Comparison of ENCODE assay signal across 1 cellular context in the genomic region with DNA sequence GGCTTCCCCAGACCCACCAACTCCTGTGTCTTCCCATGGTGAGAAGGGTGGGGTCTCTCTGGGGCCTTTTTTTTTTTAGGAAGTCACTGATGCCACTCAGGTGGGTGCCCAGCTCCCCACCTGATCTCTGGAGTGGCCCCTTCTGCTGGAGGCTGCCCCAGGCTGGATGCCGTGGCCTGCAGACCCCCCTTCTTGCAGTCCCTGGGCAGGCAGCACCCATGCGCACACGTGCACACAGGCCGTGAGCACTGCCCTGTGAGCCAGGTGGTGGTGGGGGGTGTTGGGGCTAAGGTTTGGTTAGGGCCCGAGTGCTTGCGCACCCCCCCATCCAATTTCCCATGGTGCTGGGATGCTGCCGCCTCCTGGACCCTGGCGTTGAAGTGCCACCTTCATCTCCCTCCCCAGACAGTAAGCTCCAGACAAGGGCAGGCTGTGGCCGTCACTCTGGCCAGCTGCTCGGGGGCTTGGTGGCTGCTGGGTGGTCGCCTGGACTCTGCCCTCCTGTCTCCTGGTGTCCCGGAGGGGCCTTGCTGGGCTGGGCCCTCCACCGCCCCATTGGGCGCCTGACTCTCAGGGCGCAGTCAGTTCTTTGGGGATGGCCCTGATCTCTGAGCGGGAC.
TF ChIP-seq lines count a peak whose summit lies in the region.

No MANE protein-coding gene starts in this region.

TF ChIP-seq in GM23338, 12 proteins besides CTCF, POLR2A, EP300 and RAD21 (continued from another document):
- TF ChIP-seq, protein P1, sequence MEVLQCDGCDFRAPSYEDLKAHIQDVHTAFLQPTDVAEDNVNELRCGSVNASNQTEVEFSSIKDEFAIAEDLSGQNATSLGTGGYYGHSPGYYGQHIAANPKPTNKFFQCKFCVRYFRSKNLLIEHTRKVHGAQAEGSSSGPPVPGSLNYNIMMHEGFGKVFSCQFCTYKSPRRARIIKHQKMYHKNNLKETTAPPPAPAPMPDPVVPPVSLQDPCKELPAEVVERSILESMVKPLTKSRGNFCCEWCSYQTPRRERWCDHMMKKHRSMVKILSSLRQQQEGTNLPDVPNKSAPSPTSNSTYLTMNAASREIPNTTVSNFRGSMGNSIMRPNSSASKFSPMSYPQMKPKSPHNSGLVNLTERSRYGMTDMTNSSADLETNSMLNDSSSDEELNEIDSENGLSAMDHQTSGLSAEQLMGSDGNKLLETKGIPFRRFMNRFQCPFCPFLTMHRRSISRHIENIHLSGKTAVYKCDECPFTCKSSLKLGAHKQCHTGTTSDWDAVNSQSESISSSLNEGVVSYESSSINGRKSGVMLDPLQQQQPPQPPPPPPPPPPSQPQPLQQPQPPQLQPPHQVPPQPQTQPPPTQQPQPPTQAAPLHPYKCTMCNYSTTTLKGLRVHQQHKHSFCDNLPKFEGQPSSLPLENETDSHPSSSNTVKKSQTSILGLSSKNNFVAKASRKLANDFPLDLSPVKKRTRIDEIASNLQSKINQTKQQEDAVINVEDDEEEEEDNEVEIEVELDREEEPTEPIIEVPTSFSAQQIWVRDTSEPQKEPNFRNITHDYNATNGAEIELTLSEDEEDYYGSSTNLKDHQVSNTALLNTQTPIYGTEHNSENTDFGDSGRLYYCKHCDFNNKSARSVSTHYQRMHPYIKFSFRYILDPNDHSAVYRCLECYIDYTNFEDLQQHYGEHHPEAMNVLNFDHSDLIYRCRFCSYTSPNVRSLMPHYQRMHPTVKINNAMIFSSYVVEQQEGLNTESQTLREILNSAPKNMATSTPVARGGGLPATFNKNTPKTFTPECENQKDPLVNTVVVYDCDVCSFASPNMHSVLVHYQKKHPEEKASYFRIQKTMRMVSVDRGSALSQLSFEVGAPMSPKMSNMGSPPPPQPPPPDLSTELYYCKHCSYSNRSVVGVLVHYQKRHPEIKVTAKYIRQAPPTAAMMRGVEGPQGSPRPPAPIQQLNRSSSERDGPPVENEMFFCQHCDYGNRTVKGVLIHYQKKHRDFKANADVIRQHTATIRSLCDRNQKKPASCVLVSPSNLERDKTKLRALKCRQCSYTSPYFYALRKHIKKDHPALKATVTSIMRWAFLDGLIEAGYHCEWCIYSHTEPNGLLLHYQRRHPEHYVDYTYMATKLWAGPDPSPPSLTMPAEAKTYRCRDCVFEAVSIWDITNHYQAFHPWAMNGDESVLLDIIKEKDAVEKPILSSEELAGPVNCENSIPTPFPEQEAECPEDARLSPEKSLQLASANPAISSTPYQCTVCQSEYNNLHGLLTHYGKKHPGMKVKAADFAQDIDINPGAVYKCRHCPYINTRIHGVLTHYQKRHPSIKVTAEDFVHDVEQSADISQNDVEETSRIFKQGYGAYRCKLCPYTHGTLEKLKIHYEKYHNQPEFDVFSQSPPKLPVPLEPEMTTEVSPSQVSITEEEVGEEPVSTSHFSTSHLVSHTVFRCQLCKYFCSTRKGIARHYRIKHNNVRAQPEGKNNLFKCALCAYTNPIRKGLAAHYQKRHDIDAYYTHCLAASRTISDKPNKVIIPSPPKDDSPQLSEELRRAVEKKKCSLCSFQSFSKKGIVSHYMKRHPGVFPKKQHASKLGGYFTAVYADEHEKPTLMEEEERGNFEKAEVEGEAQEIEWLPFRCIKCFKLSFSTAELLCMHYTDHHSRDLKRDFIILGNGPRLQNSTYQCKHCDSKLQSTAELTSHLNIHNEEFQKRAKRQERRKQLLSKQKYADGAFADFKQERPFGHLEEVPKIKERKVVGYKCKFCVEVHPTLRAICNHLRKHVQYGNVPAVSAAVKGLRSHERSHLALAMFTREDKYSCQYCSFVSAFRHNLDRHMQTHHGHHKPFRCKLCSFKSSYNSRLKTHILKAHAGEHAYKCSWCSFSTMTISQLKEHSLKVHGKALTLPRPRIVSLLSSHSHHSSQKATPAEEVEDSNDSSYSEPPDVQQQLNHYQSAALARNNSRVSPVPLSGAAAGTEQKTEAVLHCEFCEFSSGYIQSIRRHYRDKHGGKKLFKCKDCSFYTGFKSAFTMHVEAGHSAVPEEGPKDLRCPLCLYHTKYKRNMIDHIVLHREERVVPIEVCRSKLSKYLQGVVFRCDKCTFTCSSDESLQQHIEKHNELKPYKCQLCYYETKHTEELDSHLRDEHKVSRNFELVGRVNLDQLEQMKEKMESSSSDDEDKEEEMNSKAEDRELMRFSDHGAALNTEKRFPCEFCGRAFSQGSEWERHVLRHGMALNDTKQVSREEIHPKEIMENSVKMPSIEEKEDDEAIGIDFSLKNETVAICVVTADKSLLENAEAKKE (CRISPR knock-in tag; IDR thresholded peaks at IDR 0.05): no peak
- TF ChIP-seq POLR2AphosphoS5 (IDR thresholded peaks at IDR 0.05; ENCODE audit: low read depth): no peak
- TF ChIP-seq, protein P2, sequence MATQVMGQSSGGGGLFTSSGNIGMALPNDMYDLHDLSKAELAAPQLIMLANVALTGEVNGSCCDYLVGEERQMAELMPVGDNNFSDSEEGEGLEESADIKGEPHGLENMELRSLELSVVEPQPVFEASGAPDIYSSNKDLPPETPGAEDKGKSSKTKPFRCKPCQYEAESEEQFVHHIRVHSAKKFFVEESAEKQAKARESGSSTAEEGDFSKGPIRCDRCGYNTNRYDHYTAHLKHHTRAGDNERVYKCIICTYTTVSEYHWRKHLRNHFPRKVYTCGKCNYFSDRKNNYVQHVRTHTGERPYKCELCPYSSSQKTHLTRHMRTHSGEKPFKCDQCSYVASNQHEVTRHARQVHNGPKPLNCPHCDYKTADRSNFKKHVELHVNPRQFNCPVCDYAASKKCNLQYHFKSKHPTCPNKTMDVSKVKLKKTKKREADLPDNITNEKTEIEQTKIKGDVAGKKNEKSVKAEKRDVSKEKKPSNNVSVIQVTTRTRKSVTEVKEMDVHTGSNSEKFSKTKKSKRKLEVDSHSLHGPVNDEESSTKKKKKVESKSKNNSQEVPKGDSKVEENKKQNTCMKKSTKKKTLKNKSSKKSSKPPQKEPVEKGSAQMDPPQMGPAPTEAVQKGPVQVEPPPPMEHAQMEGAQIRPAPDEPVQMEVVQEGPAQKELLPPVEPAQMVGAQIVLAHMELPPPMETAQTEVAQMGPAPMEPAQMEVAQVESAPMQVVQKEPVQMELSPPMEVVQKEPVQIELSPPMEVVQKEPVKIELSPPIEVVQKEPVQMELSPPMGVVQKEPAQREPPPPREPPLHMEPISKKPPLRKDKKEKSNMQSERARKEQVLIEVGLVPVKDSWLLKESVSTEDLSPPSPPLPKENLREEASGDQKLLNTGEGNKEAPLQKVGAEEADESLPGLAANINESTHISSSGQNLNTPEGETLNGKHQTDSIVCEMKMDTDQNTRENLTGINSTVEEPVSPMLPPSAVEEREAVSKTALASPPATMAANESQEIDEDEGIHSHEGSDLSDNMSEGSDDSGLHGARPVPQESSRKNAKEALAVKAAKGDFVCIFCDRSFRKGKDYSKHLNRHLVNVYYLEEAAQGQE (IDR thresholded peaks at IDR 0.05; ENCODE audit: unreplicated experiment): no peak
- no peak for TF ChIP-seq ZNF331 (CRISPR knock-in tag; IDR thresholded peaks at IDR 0.05; ENCODE audit: low read depth)
- no peak for TF ChIP-seq NANOG (IDR thresholded peaks at IDR 0.05; ENCODE audit: borderline replicate concordance)
- no peak for TF ChIP-seq JUNB (IDR thresholded peaks at IDR 0.05; ENCODE audit: unreplicated experiment)
- TF ChIP-seq, protein P3, sequence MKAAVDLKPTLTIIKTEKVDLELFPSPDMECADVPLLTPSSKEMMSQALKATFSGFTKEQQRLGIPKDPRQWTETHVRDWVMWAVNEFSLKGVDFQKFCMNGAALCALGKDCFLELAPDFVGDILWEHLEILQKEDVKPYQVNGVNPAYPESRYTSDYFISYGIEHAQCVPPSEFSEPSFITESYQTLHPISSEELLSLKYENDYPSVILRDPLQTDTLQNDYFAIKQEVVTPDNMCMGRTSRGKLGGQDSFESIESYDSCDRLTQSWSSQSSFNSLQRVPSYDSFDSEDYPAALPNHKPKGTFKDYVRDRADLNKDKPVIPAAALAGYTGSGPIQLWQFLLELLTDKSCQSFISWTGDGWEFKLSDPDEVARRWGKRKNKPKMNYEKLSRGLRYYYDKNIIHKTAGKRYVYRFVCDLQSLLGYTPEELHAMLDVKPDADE (IDR thresholded peaks at IDR 0.05): no peak
